In the genomic region with DNA sequence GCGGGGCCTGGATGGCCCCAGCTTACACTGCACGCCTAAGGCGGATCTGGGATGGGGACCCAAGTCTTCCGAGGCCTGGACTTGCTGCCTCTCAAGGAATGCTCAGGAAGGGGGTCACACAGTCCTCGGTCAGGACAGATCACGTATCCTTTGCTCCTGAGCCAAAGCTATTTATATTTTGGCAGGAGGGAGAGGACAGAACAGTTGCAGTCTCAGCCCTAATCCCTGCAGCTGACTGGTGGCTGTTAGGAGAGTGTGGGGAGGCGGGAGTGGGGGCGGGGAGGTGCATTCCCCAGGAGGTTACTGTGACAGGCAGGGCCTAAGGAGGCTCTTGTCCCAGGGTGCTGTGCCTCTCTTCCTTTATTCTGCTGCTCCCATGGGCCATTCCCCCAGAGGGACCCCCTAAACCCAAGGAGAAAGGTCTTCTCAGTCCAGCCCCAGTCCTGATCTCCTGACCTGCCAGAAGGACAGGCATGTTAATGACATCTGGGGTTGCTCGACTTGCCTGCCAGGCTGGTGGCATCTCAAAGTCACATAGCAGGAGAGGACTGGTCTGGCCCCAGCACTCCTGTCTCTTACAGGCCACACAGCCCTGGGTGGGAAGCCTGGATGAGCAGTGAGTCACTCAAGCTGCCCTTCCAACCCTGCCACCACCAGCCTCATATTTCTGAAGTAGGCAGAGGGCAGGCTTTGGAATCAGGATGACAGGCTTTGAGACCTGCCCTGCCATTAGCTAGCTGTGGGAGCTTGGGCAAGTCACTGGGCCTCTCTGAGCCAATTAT, we compare ENCODE assay signal across 10 cellular contexts. TPM values are rescaled to one million over a fixed set of nuclear protein-coding genes. Genes with fewer than 3 reads are reported as not detected.
DNase-seq lines count a peak whose midpoint lies in the region; ATAC-seq, FAIRE-seq and TF ChIP-seq lines count a peak whose summit lies in the region.
"Had no signal": no experiment of that assay in that cellular context is flagged by ENCODE, and none has a peak within 500 bp of the region (broad histone marks: within the 10 kb centered on the region; RNA-seq: fewer than 3 reads in every experiment).

No MANE protein-coding gene starts in this region.

- no peak for TF ChIP-seq POLR2A in gastroesophageal sphincter (IDR thresholded peaks at IDR 0.05)

- H3K4me1 ChIP-seq in SJCRH30 = peaks cover 28% of the 10 kb centered on the region
- peaks cover 0 to 30% (median 8%) of the 10 kb centered on the region in 3 donors for H3K4me1 ChIP-seq in gastroesophageal sphincter
- H3K4me1 ChIP-seq in small intestine (ENCODE audit: control insufficient read depth in 2 of 2, insufficient read depth in 1 of 2, low read depth in 1 of 2, low read length in 1 of 2) = no peaks in the 10 kb centered on the region

- no CpG with 5 or more reads among the region's 9 CpGs for WGBS in gastroesophageal sphincter (ENCODE audit: low coverage in 1 of 2), 2 donors
- 68 to 77% (median 71%) methylated on average over 9 of the region's 9 CpGs for WGBS in small intestine, 3 donors

- H3K9me3 ChIP-seq in SJCRH30 (replicated peaks) = no peaks in the 10 kb centered on the region
- H3K9me3 ChIP-seq in gastroesophageal sphincter = no peaks in the 10 kb centered on the region
- no peaks in the 10 kb centered on the region for H3K9me3 ChIP-seq in small intestine (ENCODE audit: control insufficient read depth, low read depth)
- H3K9me3 ChIP-seq: suprapubic skin had no signal

- H3K27me3 ChIP-seq in SJCRH30 (no peaks in the 10 kb centered on the region), gastroesophageal sphincter (no peaks in the 10 kb centered on the region), small intestine (ENCODE audit: control insufficient read depth in 2 of 2, insufficient read depth in 2 of 2, low read length in 2 of 2) (no peaks in the 10 kb centered on the region)
- H3K27me3 ChIP-seq: suprapubic skin had no signal

- no peak for FAIRE-seq in small intestine (lab: Jason Lieb, UNC)

- H3K4me3 ChIP-seq in SJCRH30 = no peak overlapping the region
- no peak overlapping the region for H3K4me3 ChIP-seq in gastroesophageal sphincter
- no peak overlapping the region for H3K4me3 ChIP-seq in small intestine (ENCODE audit: low read depth in 1 of 2, low read length in 2 of 2)
- H3K4me3 ChIP-seq: suprapubic skin had no signal

- H3K27ac ChIP-seq in SJCRH30 (peak overlapping the region; percentile 81), gastroesophageal sphincter (no peak overlapping the region), small intestine (ENCODE audit: low read depth in 1 of 2, low read length in 1 of 2) (no peak overlapping the region)
- H3K27ac ChIP-seq: suprapubic skin had no signal

- no peak for TF ChIP-seq EP300 in gastroesophageal sphincter (IDR thresholded peaks at IDR 0.05)

- H3K36me3 ChIP-seq in SJCRH30 = peaks cover 3% of the 10 kb centered on the region; the same call in 1 of the 2 replicates
- no peaks in the 10 kb centered on the region for H3K36me3 ChIP-seq in gastroesophageal sphincter
- no peaks in the 10 kb centered on the region for H3K36me3 ChIP-seq in small intestine (ENCODE audit: control insufficient read depth in 2 of 2, insufficient read depth in 2 of 2, low read length in 2 of 2)

- DNase-seq in Daoy (ENCODE audit: low read depth) (peak; percentile 61), SJCRH30 (peak; percentile 94), occipital lobe (lab: John Stamatoyannopoulos, UW) (peak; percentile 7), NCI-H510A (lab: John Stamatoyannopoulos, UW) (no peak), retina (no peak), small intestine (no peak)
- DNase-seq in effector CD8-positive, alpha-beta T cell (lab: John Stamatoyannopoulos, UW) = no peak
- DNase-seq: OCI-M1 had no signal

- ATAC-seq in gastroesophageal sphincter = peak; percentile 58

- no peak for TF ChIP-seq CTCF in gastroesophageal sphincter (IDR thresholded peaks at IDR 0.05)

RNA-seq across cellular contexts. Expression of a gene that starts 51.9 kb away (rescaled TPM):
- total RNA-seq in Daoy (2014; rRNA removed; shearing (Covaris generic)) = 6.4 and 7.8 TPM in 2 replicates
- total RNA-seq in SJCRH30 (2014; rRNA removed; shearing (Covaris generic)) = 13.0 and 18.6 TPM in 2 replicates
- total RNA-seq in gastroesophageal sphincter = 1 to 10 TPM; 1.0 to 5.7 (median 3.3) TPM
- total RNA-seq in occipital lobe = 1.4 TPM
- polyA plus RNA-seq in small intestine = 1 to 10 TPM in 2 of 3 donors, under 1 TPM in 1; 0.45 to 2.4 (median 1.1) TPM

Comparison
In these comparisons a context has a peak if more than half of its experiments do, and no peak if none do; other contexts are left out.
1. DNase-seq: peak in Daoy (single experiment), SJCRH30 (2 of 2) and occipital lobe (single experiment); none in effector CD8-positive, alpha-beta T cell (single experiment), NCI-H510A (single experiment), retina (single experiment) and small intestine (single experiment).